Comparison of ENCODE assay signal across 27 cellular contexts in the genomic region with DNA sequence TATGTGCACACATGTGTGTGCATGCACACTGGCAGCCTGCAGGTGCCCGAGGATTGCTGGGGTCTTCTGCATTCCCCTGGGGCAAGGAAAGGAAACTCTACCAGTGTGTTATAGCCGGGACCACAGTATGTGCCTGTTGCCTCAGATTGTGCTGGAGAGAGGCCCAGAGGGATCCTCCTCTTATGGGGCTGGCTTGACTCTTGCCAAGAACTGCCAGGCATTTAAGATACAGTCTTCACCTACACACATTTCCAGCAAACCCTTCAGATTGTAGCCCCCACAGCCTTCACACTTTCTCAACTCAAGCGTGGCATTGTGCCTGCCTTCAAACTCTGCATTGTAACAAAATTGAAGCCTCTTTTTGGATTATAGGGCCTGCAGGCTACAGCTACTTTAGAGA.
DNase-seq lines count a peak whose midpoint lies in the region; ATAC-seq and TF ChIP-seq lines count a peak whose summit lies in the region.
"Had no signal": no experiment of that assay in that cellular context is flagged by ENCODE, and none has a peak within 500 bp of the region (broad histone marks: within the 10 kb centered on the region; RNA-seq: fewer than 3 reads in every experiment).

No MANE protein-coding gene starts in this region.

- no peak; the same call in 2 of the 3 replicates for ATAC-seq in GM23338
- ATAC-seq in heart left ventricle = peak; percentile 73 to 86 (median 80)
- ATAC-seq in GM18520 (IDR thresholded peaks at IDR 0.05; ENCODE audit: unreplicated experiment) = no peak
- ATAC-seq: activated T-cell treated with anti-CD3 and anti-CD28 coated beads, Interleukin-2, amount 50 U/mL, for 72 hours had no signal

- no peaks in the 10 kb centered on the region for H3K9me3 Mint-ChIP-seq in GM23338
- H3K9me3 Mint-ChIP-seq: endodermal cell had no signal

- peaks cover 30% of the 10 kb centered on the region for H3K4me1 Mint-ChIP-seq in GM23338
- H3K4me1 Mint-ChIP-seq: central memory CD8-positive, alpha-beta T cell had no signal

- H3F3A ChIP-seq in GM23338 (replicated peaks; ENCODE audit: low read depth) = no peaks in the 10 kb centered on the region

- H3K27me3 ChIP-seq in GM23338 (ENCODE audit: insufficient read depth) = no peaks in the 10 kb centered on the region
- no peaks in the 10 kb centered on the region for H3K27me3 ChIP-seq in heart left ventricle
- H3K27me3 ChIP-seq: pancreas had no signal

- no peak for TF ChIP-seq CTCF in GM23338 (conservative IDR thresholded peaks at IDR 0.05; ENCODE audit: low read depth in 2 of 2)
- no peak for TF ChIP-seq CTCF in heart left ventricle (IDR thresholded peaks at IDR 0.05)

- intact Hi-C loops in heart left ventricle (cut with DNase I) = no loop called here

- no peak overlapping the region for H3K4me2 ChIP-seq in GM23338

- H3K9me2 ChIP-seq in GM23338 (ENCODE audit: insufficient read depth) = 0 out of 2 replicates have a peak, but pooled peaks cover 9% of the 10 kb centered on the region

- H3K36me3 ChIP-seq in GM23338 (ENCODE audit: insufficient read depth) (no peaks in the 10 kb centered on the region), heart left ventricle (no peaks in the 10 kb centered on the region)
- H3K36me3 ChIP-seq: pancreas, thoracic aorta had no signal

- 27 to 41% (median 36%) methylated on average over 3 of the region's 3 CpGs for WGBS in heart left ventricle, 4 donors

- no peaks in the 10 kb centered on the region for H3K36me3 Mint-ChIP-seq in GM23338 (ENCODE audit: low read depth)
- H3K36me3 Mint-ChIP-seq: CD4-positive, CD25-positive, alpha-beta regulatory T cell had no signal

- no peak for TF ChIP-seq POLR2A in heart left ventricle (IDR thresholded peaks at IDR 0.05)

- H3K27ac Mint-ChIP-seq in GM23338 = peak overlapping the region; percentile 24; the same call in 1 of the 2 replicates
- H3K27ac Mint-ChIP-seq: activated T-cell treated with anti-CD3 and anti-CD28 coated beads, Interleukin-2, amount 50 U/mL, for 72 hours; CD4-positive, CD25-positive, alpha-beta regulatory T cell; dendritic cell treated with granulocyte-macrophage colony-stimulating factor and Interleukin-4, amounts not matched to agents 40 ng/mL and 50 ng/mL, for 4 days; endodermal cell; stimulated activated naive CD8-positive, alpha-beta T cell treated with anti-CD3 and anti-CD28 coated beads, Interleukin-15, Interleukin-2, amounts not matched to agents 100 ng/mL and 50 ng/mL, for 24 hours had no signal

- no peaks in the 10 kb centered on the region for H4K20me1 ChIP-seq in GM23338 (replicated peaks; ENCODE audit: insufficient read depth)

- no peaks in the 10 kb centered on the region for H3K27me3 Mint-ChIP-seq in GM23338 (ENCODE audit: insufficient read depth, low read depth, poor library complexity)
- H3K27me3 Mint-ChIP-seq: central memory CD8-positive, alpha-beta T cell; stimulated activated naive CD8-positive, alpha-beta T cell treated with anti-CD3 and anti-CD28 coated beads, Interleukin-15, Interleukin-2, amounts not matched to agents 100 ng/mL and 50 ng/mL, for 24 hours had no signal

- peaks cover 0 to 13% (median 0%) of the 10 kb centered on the region in 12 donors for H3K9me3 ChIP-seq in heart left ventricle
- H3K9me3 ChIP-seq: pancreas, thoracic aorta had no signal

- no peaks in the 10 kb centered on the region for H3K79me2 ChIP-seq in GM23338 (replicated peaks; ENCODE audit: insufficient read depth)

- H3K4me3 ChIP-seq in GM23338 = no peak overlapping the region
- no peak overlapping the region for H3K4me3 ChIP-seq in heart left ventricle
- H3K4me3 ChIP-seq: lung, pancreas, thoracic aorta had no signal

- H3K4me1 ChIP-seq in GM23338 (ENCODE audit: insufficient read depth) (peaks cover 23% of the 10 kb centered on the region), heart left ventricle (peaks cover 0 to 32% (median 14%) of the 10 kb centered on the region in 12 donors)
- H3K4me1 ChIP-seq: pancreas had no signal

- peak overlapping the region; percentile 48; the same call in 1 of the 2 replicates for H2AFZ ChIP-seq in GM23338

- H3K4me3 Mint-ChIP-seq in GM23338 = no peak overlapping the region
- H3K4me3 Mint-ChIP-seq: activated T-cell treated with anti-CD3 and anti-CD28 coated beads, Interleukin-2, amount 50 U/mL, for 72 hours; CD4-positive, CD25-positive, alpha-beta regulatory T cell; central memory CD8-positive, alpha-beta T cell; dendritic cell treated with granulocyte-macrophage colony-stimulating factor and Interleukin-4, amounts not matched to agents 40 ng/mL and 50 ng/mL, for 4 days; endodermal cell; nephron; stimulated activated naive CD8-positive, alpha-beta T cell treated with anti-CD3 and anti-CD28 coated beads, Interleukin-15, Interleukin-2, amounts not matched to agents 100 ng/mL and 50 ng/mL, for 24 hours had no signal

- H3K27ac ChIP-seq in GM23338 (ENCODE audit: low read depth) (no peak overlapping the region), heart left ventricle (peak overlapping the region in 11 of 12 donors; percentile 8 to 69 (median 52))
- H3K27ac ChIP-seq: pancreas, RWPE1, thoracic aorta had no signal

- DNase-seq in GM23338 (ENCODE audit: low spot score) = no peak
- DNase-seq in NCI-H446 (lab: John Stamatoyannopoulos, UW) = peak; percentile 47 to 81
- peak in 3 of 5 donors; percentile 31 to 59 (median 40) for DNase-seq in heart left ventricle
- DNase-seq in occipital lobe (lab: John Stamatoyannopoulos, UW) = peak; percentile 18
- no peak for DNase-seq in dedifferentiated amniotic fluid mesenchymal stem cell (ENCODE audit: extremely low spot score)
- no peak for DNase-seq in effector CD8-positive, alpha-beta T cell (lab: John Stamatoyannopoulos, UW)
- DNase-seq: activated T-cell treated with anti-CD3 and anti-CD28 coated beads, Interleukin-2, amount 50 U/mL, for 72 hours; AML-193; Calu3; CD4-positive, CD25-positive, alpha-beta regulatory T cell; endodermal cell; foreskin fibroblast; KBM-7; kidney glomerular epithelial cell; NCI-H1417 treated with DMSO at 0.1 percent for 48 hours; OCI-M1; pancreas; stimulated activated CD8-positive, alpha-beta memory T cell treated with anti-CD3 and anti-CD28 coated beads, Interleukin-4, amount 100 ng/mL, for 48 hours; T-helper 1 cell had no signal

TF ChIP-seq in GM23338, 12 proteins besides CTCF, POLR2A, EP300 and RAD21 (continues in another document):
- TF ChIP-seq EZH2 (IDR thresholded peaks at IDR 0.05; ENCODE audit: low read depth, unreplicated experiment) (no peak), POLR2AphosphoS5 (IDR thresholded peaks at IDR 0.05; ENCODE audit: low read depth) (no peak), NANOG (IDR thresholded peaks at IDR 0.05; ENCODE audit: borderline replicate concordance) (no peak), ZNF331 (CRISPR knock-in tag; IDR thresholded peaks at IDR 0.05; ENCODE audit: low read depth) (no peak), STAT1 (IDR thresholded peaks at IDR 0.05; ENCODE audit: unreplicated experiment) (no peak), ZNF114 (CRISPR knock-in tag; IDR thresholded peaks at IDR 0.05) (no peak), CREB1 (CRISPR knock-in tag; IDR thresholded peaks at IDR 0.05; ENCODE audit: low read depth) (no peak), EZH2phosphoT487 (IDR thresholded peaks at IDR 0.05; ENCODE audit: unreplicated experiment) (no peak)
- TF ChIP-seq, protein P1, sequence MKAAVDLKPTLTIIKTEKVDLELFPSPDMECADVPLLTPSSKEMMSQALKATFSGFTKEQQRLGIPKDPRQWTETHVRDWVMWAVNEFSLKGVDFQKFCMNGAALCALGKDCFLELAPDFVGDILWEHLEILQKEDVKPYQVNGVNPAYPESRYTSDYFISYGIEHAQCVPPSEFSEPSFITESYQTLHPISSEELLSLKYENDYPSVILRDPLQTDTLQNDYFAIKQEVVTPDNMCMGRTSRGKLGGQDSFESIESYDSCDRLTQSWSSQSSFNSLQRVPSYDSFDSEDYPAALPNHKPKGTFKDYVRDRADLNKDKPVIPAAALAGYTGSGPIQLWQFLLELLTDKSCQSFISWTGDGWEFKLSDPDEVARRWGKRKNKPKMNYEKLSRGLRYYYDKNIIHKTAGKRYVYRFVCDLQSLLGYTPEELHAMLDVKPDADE (IDR thresholded peaks at IDR 0.05) = no peak
- TF ChIP-seq, protein P2, sequence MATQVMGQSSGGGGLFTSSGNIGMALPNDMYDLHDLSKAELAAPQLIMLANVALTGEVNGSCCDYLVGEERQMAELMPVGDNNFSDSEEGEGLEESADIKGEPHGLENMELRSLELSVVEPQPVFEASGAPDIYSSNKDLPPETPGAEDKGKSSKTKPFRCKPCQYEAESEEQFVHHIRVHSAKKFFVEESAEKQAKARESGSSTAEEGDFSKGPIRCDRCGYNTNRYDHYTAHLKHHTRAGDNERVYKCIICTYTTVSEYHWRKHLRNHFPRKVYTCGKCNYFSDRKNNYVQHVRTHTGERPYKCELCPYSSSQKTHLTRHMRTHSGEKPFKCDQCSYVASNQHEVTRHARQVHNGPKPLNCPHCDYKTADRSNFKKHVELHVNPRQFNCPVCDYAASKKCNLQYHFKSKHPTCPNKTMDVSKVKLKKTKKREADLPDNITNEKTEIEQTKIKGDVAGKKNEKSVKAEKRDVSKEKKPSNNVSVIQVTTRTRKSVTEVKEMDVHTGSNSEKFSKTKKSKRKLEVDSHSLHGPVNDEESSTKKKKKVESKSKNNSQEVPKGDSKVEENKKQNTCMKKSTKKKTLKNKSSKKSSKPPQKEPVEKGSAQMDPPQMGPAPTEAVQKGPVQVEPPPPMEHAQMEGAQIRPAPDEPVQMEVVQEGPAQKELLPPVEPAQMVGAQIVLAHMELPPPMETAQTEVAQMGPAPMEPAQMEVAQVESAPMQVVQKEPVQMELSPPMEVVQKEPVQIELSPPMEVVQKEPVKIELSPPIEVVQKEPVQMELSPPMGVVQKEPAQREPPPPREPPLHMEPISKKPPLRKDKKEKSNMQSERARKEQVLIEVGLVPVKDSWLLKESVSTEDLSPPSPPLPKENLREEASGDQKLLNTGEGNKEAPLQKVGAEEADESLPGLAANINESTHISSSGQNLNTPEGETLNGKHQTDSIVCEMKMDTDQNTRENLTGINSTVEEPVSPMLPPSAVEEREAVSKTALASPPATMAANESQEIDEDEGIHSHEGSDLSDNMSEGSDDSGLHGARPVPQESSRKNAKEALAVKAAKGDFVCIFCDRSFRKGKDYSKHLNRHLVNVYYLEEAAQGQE (IDR thresholded peaks at IDR 0.05; ENCODE audit: unreplicated experiment) = no peak

Comparison
In these comparisons a context has a peak if more than half of its experiments do, and no peak if none do; other contexts are left out.
1. ATAC-seq: peak in heart left ventricle (4 of 4); none in GM23338 (single experiment) and GM18520 (single experiment).
2. DNase-seq: peak in NCI-H446 (2 of 2), heart left ventricle (3 of 5) and occipital lobe (single experiment); none in GM23338 (single experiment), dedifferentiated amniotic fluid mesenchymal stem cell (single experiment) and effector CD8-positive, alpha-beta T cell (single experiment).